Comparison of ENCODE assay signal across 22 cellular contexts in the genomic region with DNA sequence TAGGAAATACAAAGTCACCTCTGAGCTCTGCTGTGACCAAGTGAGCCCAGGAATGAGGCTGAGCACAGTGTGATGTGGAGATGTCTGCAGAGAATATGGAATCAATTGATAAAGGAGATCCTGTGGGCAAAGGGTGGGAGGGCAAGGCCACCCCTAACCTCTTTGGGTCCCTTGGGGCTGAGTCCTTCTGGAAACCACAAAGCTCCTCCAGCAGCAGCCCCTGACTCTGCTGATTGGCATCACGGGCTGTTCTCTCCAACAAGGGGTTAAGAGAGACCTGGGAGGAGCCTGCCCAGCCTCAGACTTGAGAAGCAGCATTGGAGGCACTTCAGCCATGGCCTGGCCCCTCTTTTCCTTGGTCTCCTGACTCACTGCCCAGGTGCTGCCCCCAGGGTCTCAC. TPM values are rescaled to one million over a fixed set of nuclear protein-coding genes. Genes with fewer than 3 reads are reported as not detected.
DNase-seq lines count a peak whose midpoint lies in the region; ATAC-seq, FAIRE-seq and TF ChIP-seq lines count a peak whose summit lies in the region.
"Had no signal": no experiment of that assay in that cellular context is flagged by ENCODE, and none has a peak within 500 bp of the region (broad histone marks: within the 10 kb centered on the region; RNA-seq: fewer than 3 reads in every experiment).

No MANE protein-coding gene starts in this region.

- intact Hi-C loops in left lung (cut with DNase I), result no loop called here

- FAIRE-seq in A549 (lab: Jason Lieb, UNC), result no peak
- FAIRE-seq in GM12892 (lab: Jason Lieb, UNC), result no peak
- FAIRE-seq: GM12878 had no signal

- no peak overlapping the region for H3K9ac ChIP-seq in BLaER1
- H3K9ac ChIP-seq in OCI-LY1 (ENCODE audit: low read length), result peak overlapping the region; percentile 74

- POLR2A ChIA-PET in A549 (lab: Yijun Ruan, JAX), result no interaction called here

- H3K79me2 ChIP-seq in OCI-LY1 (ENCODE audit: insufficient read depth, low read length), result no peaks in the 10 kb centered on the region

- TF ChIP-seq POLR2A in A549 (IDR thresholded peaks at IDR 0.05; ENCODE audit: low read length) (no peak), GM12892 (IDR thresholded peaks at IDR 0.05; ENCODE audit: low read depth, low read length) (no peak)

- peaks cover 7% of the 10 kb centered on the region; the same call in 1 of the 2 replicates for H3F3A ChIP-seq in OCI-LY1 (ENCODE audit: insufficient read depth, low read length)

- H3K4me3 ChIP-seq in A549 (no peak overlapping the region), BLaER1 (no peak overlapping the region), OCI-LY1 (ENCODE audit: low read depth, low read length, poor library complexity, severe bottlenecking) (no peak overlapping the region), left lung (no peak overlapping the region)
- H3K4me3 ChIP-seq in effector memory CD4-positive, alpha-beta T cell (ENCODE audit: insufficient read depth, low read depth, low read length, poor library complexity, severe bottlenecking), result no peak overlapping the region
- H3K4me3 ChIP-seq: GM12878, GM23338 had no signal

- H3K4me1 ChIP-seq in A549, result peaks cover 42% of the 10 kb centered on the region
- H3K4me1 ChIP-seq in BLaER1, result peaks cover 48% of the 10 kb centered on the region
- H3K4me1 ChIP-seq in OCI-LY1 (ENCODE audit: insufficient read depth, low read length, severe bottlenecking), result peaks cover 93% of the 10 kb centered on the region
- peaks cover 8 to 11% of the 10 kb centered on the region in 2 donors for H3K4me1 ChIP-seq in left lung
- H3K4me1 ChIP-seq in effector memory CD4-positive, alpha-beta T cell (ENCODE audit: control insufficient read depth, insufficient read depth, low read length, poor library complexity, severe bottlenecking), result no peaks in the 10 kb centered on the region

- H3K4me2 ChIP-seq in A549, result peak overlapping the region; percentile 88
- H3K4me2 ChIP-seq in BLaER1, result peak overlapping the region; percentile 29; the same call in 1 of the 2 replicates
- H3K4me2 ChIP-seq in OCI-LY1 (ENCODE audit: low read length), result peak overlapping the region; percentile 50; the same call in 1 of the 2 replicates
- H3K4me2 ChIP-seq: GM23338 had no signal

- H3K27me3 ChIP-seq in BLaER1, result no peaks in the 10 kb centered on the region
- no peaks in the 10 kb centered on the region for H3K27me3 ChIP-seq in OCI-LY1 (ENCODE audit: insufficient read depth, low read length)
- no peaks in the 10 kb centered on the region for H3K27me3 ChIP-seq in left lung
- no peaks in the 10 kb centered on the region for H3K27me3 ChIP-seq in effector memory CD4-positive, alpha-beta T cell (replicated peaks; ENCODE audit: control insufficient read depth, insufficient read depth, low read length, poor library complexity, severe bottlenecking)

- DNase-seq in A549 (ENCODE audit: low read depth in 1 of 2, low spot score in 1 of 2) (no peak), left lung (no peak), DMS79 treated with DMSO at 0.1 percent for 48 hours (lab: John Stamatoyannopoulos, UW) (no peak), NOMO-1 treated with DMSO at 0.1 percent for 48 hours (lab: John Stamatoyannopoulos, UW; ENCODE audit: unreplicated experiment) (no peak), GM12892 (ENCODE audit: insufficient read length) (no peak)
- no peak for DNase-seq in effector memory CD4-positive, alpha-beta T cell
- DNase-seq: DMS79, HCEC 1CT, NCI-H1105 treated with DMSO at 0.1 percent for 48 hours, NCI-H1694, NCI-H2081, NCI-H2171, NCI-H345, NCI-H524 treated with DMSO at 0.1 percent for 48 hours, NCI-H82, SHP77 had no signal

- H4K20me1 ChIP-seq in BLaER1 (no peaks in the 10 kb centered on the region), OCI-LY1 (ENCODE audit: insufficient read depth, low read length) (no peaks in the 10 kb centered on the region)

- peak in 1 of 2 experiments; percentile 31; a peak in 2 of 6 replicates for ATAC-seq in A549
- peak; percentile 38 for ATAC-seq in left lung
- ATAC-seq: GM12878, GM23338 had no signal

- no peak for TF ChIP-seq RAD21 in A549 (conservative IDR thresholded peaks at IDR 0.05 in 1 of 2, IDR thresholded peaks at IDR 0.05 in 1 of 2)

- no peak overlapping the region for H2AFZ ChIP-seq in OCI-LY1 (ENCODE audit: low read length)
- H2AFZ ChIP-seq: GM23338 had no signal

- CTCF ChIA-PET in A549 (lab: Yijun Ruan, JAX), result interaction anchor here (1.3 to 7.1 kb wide), 8 partner anchors 10 to 56 kb away, joined by 3 to 69 read pairs (median 11); no protein-coding TSS in a partner anchor

- H3K36me3 ChIP-seq in BLaER1, result no peaks in the 10 kb centered on the region
- no peaks in the 10 kb centered on the region for H3K36me3 ChIP-seq in OCI-LY1 (ENCODE audit: insufficient read depth, low read length)
- no peaks in the 10 kb centered on the region for H3K36me3 ChIP-seq in left lung
- no peaks in the 10 kb centered on the region for H3K36me3 ChIP-seq in effector memory CD4-positive, alpha-beta T cell (ENCODE audit: control insufficient read depth, insufficient read depth, low read length)

- 83% methylated on average over 1 of the region's 1 CpG for WGBS in A549 (ENCODE audit: missing lambda C conversion rate)

- H3K9me3 ChIP-seq in A549 (no peaks in the 10 kb centered on the region), BLaER1 (no peaks in the 10 kb centered on the region), OCI-LY1 (ENCODE audit: low read length) (no peaks in the 10 kb centered on the region), left lung (no peaks in the 10 kb centered on the region)
- H3K9me3 ChIP-seq in effector memory CD4-positive, alpha-beta T cell (ENCODE audit: control insufficient read depth, low read length), result no peaks in the 10 kb centered on the region

- TF ChIP-seq CTCF in A549 (IDR thresholded peaks at IDR 0.05) (no peak), OCI-LY1 (IDR thresholded peaks at IDR 0.05; ENCODE audit: low read length) (no peak), left lung (IDR thresholded peaks at IDR 0.05) (no peak)

- no peaks in the 10 kb centered on the region for H3K9me2 ChIP-seq in OCI-LY1 (ENCODE audit: low read depth, low read length)

- TF ChIP-seq EP300 in A549 (IDR thresholded peaks at IDR 0.05), result no peak

- H3K27ac ChIP-seq in A549, result peak overlapping the region; percentile 89 to 90
- H3K27ac ChIP-seq in BLaER1, result no peak overlapping the region
- peak overlapping the region; percentile 99 for H3K27ac ChIP-seq in OCI-LY1 (ENCODE audit: low read depth, low read length, poor library complexity, severe bottlenecking)
- no peak overlapping the region for H3K27ac ChIP-seq in left lung
- H3K27ac ChIP-seq in effector memory CD4-positive, alpha-beta T cell (ENCODE audit: insufficient read depth, low read length, poor library complexity, severe bottlenecking), result no peak overlapping the region

TF ChIP-seq in A549, 52 proteins besides CTCF, POLR2A, EP300 and RAD21:
- TF ChIP-seq, protein P1, sequence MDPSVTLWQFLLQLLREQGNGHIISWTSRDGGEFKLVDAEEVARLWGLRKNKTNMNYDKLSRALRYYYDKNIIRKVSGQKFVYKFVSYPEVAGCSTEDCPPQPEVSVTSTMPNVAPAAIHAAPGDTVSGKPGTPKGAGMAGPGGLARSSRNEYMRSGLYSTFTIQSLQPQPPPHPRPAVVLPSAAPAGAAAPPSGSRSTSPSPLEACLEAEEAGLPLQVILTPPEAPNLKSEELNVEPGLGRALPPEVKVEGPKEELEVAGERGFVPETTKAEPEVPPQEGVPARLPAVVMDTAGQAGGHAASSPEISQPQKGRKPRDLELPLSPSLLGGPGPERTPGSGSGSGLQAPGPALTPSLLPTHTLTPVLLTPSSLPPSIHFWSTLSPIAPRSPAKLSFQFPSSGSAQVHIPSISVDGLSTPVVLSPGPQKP (IDR thresholded peaks at IDR 0.05; ENCODE audit: low read depth, low read length), result no peak
- no peak for TF ChIP-seq BHLHE40 (IDR thresholded peaks at IDR 0.05; ENCODE audit: low read depth, low read length)
- TF ChIP-seq, protein P2, sequence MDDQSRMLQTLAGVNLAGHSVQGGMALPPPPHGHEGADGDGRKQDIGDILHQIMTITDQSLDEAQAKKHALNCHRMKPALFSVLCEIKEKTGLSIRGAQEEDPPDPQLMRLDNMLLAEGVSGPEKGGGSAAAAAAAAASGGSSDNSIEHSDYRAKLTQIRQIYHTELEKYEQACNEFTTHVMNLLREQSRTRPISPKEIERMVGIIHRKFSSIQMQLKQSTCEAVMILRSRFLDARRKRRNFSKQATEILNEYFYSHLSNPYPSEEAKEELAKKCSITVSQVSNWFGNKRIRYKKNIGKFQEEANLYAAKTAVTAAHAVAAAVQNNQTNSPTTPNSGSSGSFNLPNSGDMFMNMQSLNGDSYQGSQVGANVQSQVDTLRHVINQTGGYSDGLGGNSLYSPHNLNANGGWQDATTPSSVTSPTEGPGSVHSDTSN (IDR thresholded peaks at IDR 0.05), result no peak

RNA-seq across cellular contexts. Expression of a gene that starts 49.7 kb away (rescaled TPM):
- polyA plus RNA-seq in A549 (2011; rRNA removed), result not detected in 2 replicates
- 0.08 TPM in 1 of 2 replicates, not detected in the other for polyA plus RNA-seq in A549 (2012; cell fraction: cytosol; rRNA removed)
- 0.18 TPM in 1 of 2 replicates, not detected in the other for polyA plus RNA-seq in A549 (2012; cell fraction: nucleus; rRNA removed)
- not detected in 3 replicates for polyA plus RNA-seq in A549 (2017; fragmentation: RNase III; extraction: RNeasy Plus Mini Kit Qiagen cat#74134 plus additional on column Dnase treatment)
- not detected in 2 replicates for polyA minus RNA-seq in A549 (2011; rRNA and poly(A)+ RNA removed)
- total RNA-seq in left lung, result under 1 TPM; 0.47 to 0.55 TPM
- not detected for polyA plus RNA-seq in GM12892 (2012; ENCODE audit: missing spikeins)
- total RNA-seq: GM12878, GM23338, RPMI7951 had no signal
- polyA plus RNA-seq: GM12878, GM23338, IgD-negative memory B cell had no signal

Comparison
In these comparisons a context has a peak if more than half of its experiments do, and no peak if none do; other contexts are left out.
1. H3K27ac ChIP-seq: peak in A549 (2 of 2) and OCI-LY1 (single experiment); none in BLaER1 (single experiment), left lung (0 of 2) and effector memory CD4-positive, alpha-beta T cell (single experiment).
2. H3K4me2 ChIP-seq: peak in every context shown above with its lines; median percentile 88 in A549; 50 in OCI-LY1; 29 in BLaER1.